ENCODE assay signal across 26 cellular contexts in genomic region chr1:53660666-53661065, GRCh38.
DNase-seq lines count a peak whose midpoint lies in the region; ATAC-seq, FAIRE-seq and TF ChIP-seq lines count a peak whose summit lies in the region.
"Had no signal": no experiment of that assay in that cellular context is flagged by ENCODE, and none has a peak within 500 bp of the region (broad histone marks: within the 10 kb centered on the region; RNA-seq: fewer than 3 reads in every experiment).

No MANE protein-coding gene starts in this region.

- CTCF ChIA-PET in HEK293 (lab: Yijun Ruan, JAX), result interaction anchor here (1.5 kb wide), 1 partner anchor 175 kb away, joined by 4 read pairs; no protein-coding TSS in a partner anchor
- CTCF ChIA-PET in H1 (lab: Charles Lee; ENCODE audit: partially characterized antibody), result interaction anchor here (0.8 to 2.1 kb wide), 5 partner anchors 15 to 175 kb away, joined by 3 to 11 read pairs (median 3); no protein-coding TSS in a partner anchor
- CTCF ChIA-PET in SK-N-SH (lab: Yijun Ruan, JAX), result interaction anchor here (0.6 to 1.3 kb wide), 3 partner anchors 13 to 227 kb away, joined by 3 to 7 read pairs (median 3); no protein-coding TSS in a partner anchor

- H3K79me1 ChIP-seq in H1 (ENCODE audit: low read depth, low read length) (no peaks in the 10 kb centered on the region; the same call in 1 of the 2 replicates), neuronal stem cell (ENCODE audit: low read depth, low read length) (no peaks in the 10 kb centered on the region)

- H2BK20ac ChIP-seq in H1 (ENCODE audit: low read length), result no peak overlapping the region

- no peak overlapping the region for H3K27ac ChIP-seq in right cardiac atrium (ENCODE audit: low read length)
- no peak overlapping the region for H3K27ac ChIP-seq in HEK293 (ENCODE audit: extremely low read depth, low read depth, low read length)
- no peak overlapping the region for H3K27ac ChIP-seq in H1 (ENCODE audit: low read depth, low read length)
- no peak overlapping the region for H3K27ac ChIP-seq in neuronal stem cell (replicated peaks; ENCODE audit: low read length)
- no peak overlapping the region for H3K27ac ChIP-seq in SK-N-SH (ENCODE audit: low read depth in 2 of 2, low read length in 1 of 2)
- H3K27ac ChIP-seq: A549; BLaER1 treated with 17β-estradiol and CSF1 and Interleukin-3, amounts not matched to agents 10 nM and 100 nM had no signal

- TF ChIP-seq RAD21 in H1 (IDR thresholded peaks at IDR 0.05 in 1 of 2, conservative IDR thresholded peaks at IDR 0.05 in 1 of 2; ENCODE audit: low read depth in 2 of 2, low read length in 2 of 2) (no peak), SK-N-SH (IDR thresholded peaks at IDR 0.05; ENCODE audit: low read length) (no peak)

- H3K23ac ChIP-seq in H1 (ENCODE audit: insufficient read length) (no peak overlapping the region), neuronal stem cell (ENCODE audit: low read depth, low read length, poor library complexity) (peak overlapping the region; percentile 39)

- ATAC-seq in right cardiac atrium, result no peak
- ATAC-seq: A549, GM23338 had no signal

- H3K18ac ChIP-seq in H1 (ENCODE audit: extremely low read depth, low read length), result no peak overlapping the region
- H3K18ac ChIP-seq in neuronal stem cell (ENCODE audit: low read length), result no peak overlapping the region

- intact Hi-C loops in cardiac septum (cut with DNase I) (no loop called here), right cardiac atrium (cut with DNase I) (no loop called here)

- POLR2A ChIA-PET in HEK293 (lab: Yijun Ruan, JAX), result no interaction called here
- POLR2A ChIA-PET in H1 (lab: Charles Lee; ENCODE audit: partially characterized antibody), result no interaction called here
- POLR2A ChIA-PET in SK-N-SH (lab: Yijun Ruan, JAX), result no interaction called here

- H4K91ac ChIP-seq in H1 (replicated peaks; ENCODE audit: insufficient read length, low read length) (no peak overlapping the region), neuronal stem cell (ENCODE audit: low read depth, low read length, poor library complexity) (no peak overlapping the region)

- no peak for TF ChIP-seq POLR2A in H1 (IDR thresholded peaks at IDR 0.05; ENCODE audit: control extremely low read depth in 1 of 2, low read depth in 2 of 2, low read length in 2 of 2)

- H4K8ac ChIP-seq in H1 (ENCODE audit: extremely low read depth, insufficient read depth, low read length) (0 out of 2 replicates have a peak overlapping the region, but pooled peaks have one; percentile 7), neuronal stem cell (ENCODE audit: low read depth, low read length) (no peak overlapping the region)

- H2BK12ac ChIP-seq in H1 (ENCODE audit: low read depth, low read length) (no peak overlapping the region), neuronal stem cell (ENCODE audit: low read length) (no peak overlapping the region)

- 72% methylated on average over 3 of the region's 3 CpGs for WGBS in right cardiac atrium
- WGBS in H1 (ENCODE audit: extremely low coverage in 1 of 2, insufficient coverage in 1 of 2, insufficient read length in 1 of 2, insufficient replicate concordance in 2 of 2, low coverage in 1 of 2, low lambda C conversion rate in 2 of 2, missing lambda C conversion rate in 1 of 2), 2 experiments, result 92% methylated on average over 2 of the region's 3 CpGs; no CpG with 5 or more reads in 1 of the 2 experiments
- no CpG with 5 or more reads among the region's 3 CpGs for WGBS in neuronal stem cell (ENCODE audit: extremely low coverage in 2 of 2, insufficient read length in 2 of 2, insufficient replicate concordance in 1 of 2), 2 donors
- 83% methylated on average over 1 of the region's 3 CpGs for WGBS in SK-N-SH (ENCODE audit: low lambda C conversion rate)

- H3K4me2 ChIP-seq in H1 (ENCODE audit: insufficient read depth in 1 of 2, low read depth in 2 of 2, low read length in 2 of 2), result no peak overlapping the region
- H3K4me2 ChIP-seq in neuronal stem cell (ENCODE audit: insufficient read depth, low read length, poor library complexity, severe bottlenecking), result no peak overlapping the region
- no peak overlapping the region for H3K4me2 ChIP-seq in SK-N-SH
- H3K4me2 ChIP-seq: A549; BLaER1 treated with 17β-estradiol and CSF1 and Interleukin-3, amounts not matched to agents 10 nM and 100 nM; GM23338 had no signal

- H3K27me3 ChIP-seq in right cardiac atrium (ENCODE audit: control insufficient read depth, insufficient read depth) (no peaks in the 10 kb centered on the region), H1 (replicated peaks in 1 of 4; ENCODE audit: control insufficient read depth in 3 of 4, extremely low read depth in 1 of 4, insufficient read depth in 3 of 4, low read length in 3 of 4) (no peaks in the 10 kb centered on the region), neuronal stem cell (ENCODE audit: control insufficient read depth in 3 of 3, insufficient read depth in 3 of 3, low read depth in 1 of 3, low read length in 3 of 3) (peaks cover 0 to 7% (median 0%) of the 10 kb centered on the region in 3 experiments), SK-N-SH (ENCODE audit: insufficient read depth) (no peaks in the 10 kb centered on the region)
- H3K27me3 ChIP-seq: BE2C; BLaER1 treated with 17β-estradiol and CSF1 and Interleukin-3, amounts not matched to agents 10 nM and 100 nM had no signal

- H3K56ac ChIP-seq in H1 (replicated peaks; ENCODE audit: insufficient read length, low read depth, low read length), result no peak overlapping the region

- H3K79me2 ChIP-seq in H1 (ENCODE audit: control insufficient read depth in 1 of 2, insufficient read depth in 2 of 2, low read length in 2 of 2) (no peaks in the 10 kb centered on the region), SK-N-SH (ENCODE audit: insufficient read depth) (no peaks in the 10 kb centered on the region)

- H3K4me3 ChIP-seq in right cardiac atrium (ENCODE audit: low read length) (no peak overlapping the region), HEK293 (ENCODE audit: low read depth, low read length) (no peak overlapping the region), H1 (ENCODE audit: extremely low read depth in 1 of 4, insufficient read depth in 2 of 4, low read depth in 3 of 4, low read length in 4 of 4) (no peak overlapping the region), neuronal stem cell (ENCODE audit: low read length in 2 of 2) (no peak overlapping the region), SK-N-SH (ENCODE audit: low read depth in 2 of 2, low read length in 1 of 2) (no peak overlapping the region)
- H3K4me3 ChIP-seq: A549; BLaER1 treated with 17β-estradiol and CSF1 and Interleukin-3, amounts not matched to agents 10 nM and 100 nM; GM23338 had no signal

- H4K20me1 ChIP-seq in H1 (replicated peaks in 1 of 2; ENCODE audit: control insufficient read depth in 1 of 2, insufficient read depth in 2 of 2, low read length in 2 of 2), result no peaks in the 10 kb centered on the region
- no peaks in the 10 kb centered on the region; the same call in 1 of the 2 replicates for H4K20me1 ChIP-seq in SK-N-SH (ENCODE audit: insufficient read depth)
- H4K20me1 ChIP-seq: BLaER1 treated with 17β-estradiol and CSF1 and Interleukin-3, amounts not matched to agents 10 nM and 100 nM had no signal

- H2BK5ac ChIP-seq in H1 (ENCODE audit: low read depth, low read length) (no peak overlapping the region), neuronal stem cell (ENCODE audit: low read length) (no peak overlapping the region)

- H2AFZ ChIP-seq in H1 (ENCODE audit: low read length) (no peak overlapping the region), neuronal stem cell (ENCODE audit: low read length) (no peak overlapping the region), SK-N-SH (ENCODE audit: low read depth) (no peak overlapping the region)
- H2AFZ ChIP-seq: GM23338 had no signal

- H2AK5ac ChIP-seq in H1 (ENCODE audit: low read depth, low read length) (no peak overlapping the region), neuronal stem cell (ENCODE audit: low read depth, low read length) (peak overlapping the region; percentile 18)

- FAIRE-seq in H1 (lab: Jason Lieb, UNC), result no peak
- FAIRE-seq: A549, D721Med, GM12891, GM18507 had no signal

- H3K9me2 ChIP-seq in SK-N-SH, result no peaks in the 10 kb centered on the region

- TF ChIP-seq EP300 in H1 (IDR thresholded peaks at IDR 0.05; ENCODE audit: borderline replicate concordance in 1 of 2, low read depth in 2 of 2, low read length in 2 of 2), result no peak
- no peak for TF ChIP-seq EP300 in SK-N-SH (IDR thresholded peaks at IDR 0.05; ENCODE audit: borderline replicate concordance in 1 of 2, low read depth in 1 of 2, low read length in 1 of 2)

- H3K36me3 ChIP-seq in HEK293 (ENCODE audit: control insufficient read depth in 2 of 2, insufficient read depth in 1 of 2, low read length in 2 of 2) (no peaks in the 10 kb centered on the region), H1 (ENCODE audit: control insufficient read depth in 2 of 4, insufficient read depth in 4 of 4, low read length in 3 of 4) (no peaks in the 10 kb centered on the region), neuronal stem cell (replicated peaks in 1 of 2; ENCODE audit: control insufficient read depth in 2 of 2, insufficient read depth in 2 of 2, low read length in 2 of 2) (no peaks in the 10 kb centered on the region), SK-N-SH (replicated peaks in 1 of 2; ENCODE audit: control insufficient read depth in 1 of 2, insufficient read depth in 2 of 2, low read length in 1 of 2) (no peaks in the 10 kb centered on the region)
- H3K36me3 ChIP-seq: BE2C; BLaER1 treated with 17β-estradiol and CSF1 and Interleukin-3, amounts not matched to agents 10 nM and 100 nM had no signal

- peak; percentile 62 for DNase-seq in cardiac septum (ENCODE audit: low spot score)
- DNase-seq in right cardiac atrium, result no peak
- DNase-seq in H1 (ENCODE audit: low read depth in 1 of 2, low spot score in 2 of 2), result no peak
- DNase-seq in neuronal stem cell (ENCODE audit: low spot score), result no peak
- DNase-seq in midbrain (lab: John Stamatoyannopoulos, UW), result no peak
- no peak for DNase-seq in SK-N-SH
- DNase-seq in NCI-H345 (lab: John Stamatoyannopoulos, UW), result no peak
- DNase-seq: 8988T; ACHN; AML-193; BE2C; CD4-positive, alpha-beta T cell; CD8-positive, alpha-beta memory T cell; DMS 273 treated with DMSO at 0.1 percent for 48 hours; DMS79; EL; GDM1; H7; HCEC 1CT had no signal

- 0 out of 2 replicates have a peak overlapping the region, but pooled peaks have one; percentile 47 for H2BK15ac ChIP-seq in H1 (ENCODE audit: low read length)
- H2BK15ac ChIP-seq in neuronal stem cell (ENCODE audit: low read length), result peak overlapping the region; percentile 24

- H4K5ac ChIP-seq in H1 (ENCODE audit: insufficient read length, low read depth, low read length), result no peak overlapping the region

- H2BK120ac ChIP-seq in H1 (replicated peaks; ENCODE audit: low read depth, low read length), result no peak overlapping the region
- no peak overlapping the region for H2BK120ac ChIP-seq in neuronal stem cell (ENCODE audit: low read depth, low read length)

- H3K14ac ChIP-seq in H1 (ENCODE audit: insufficient read length) (no peak overlapping the region), neuronal stem cell (ENCODE audit: low read length) (peak overlapping the region; percentile 50)

- no peaks in the 10 kb centered on the region for H3K4me1 ChIP-seq in right cardiac atrium (ENCODE audit: control insufficient read depth, insufficient read depth, low read length)
- H3K4me1 ChIP-seq in HEK293 (ENCODE audit: control insufficient read depth, insufficient read depth, low read length), result no peaks in the 10 kb centered on the region
- no peaks in the 10 kb centered on the region; a peak in 1 of 7 replicates for H3K4me1 ChIP-seq in H1 (replicated peaks in 1 of 4; ENCODE audit: control insufficient read depth in 3 of 4, insufficient read depth in 4 of 4, low read length in 3 of 4)
- H3K4me1 ChIP-seq in neuronal stem cell (ENCODE audit: control insufficient read depth in 2 of 2, insufficient read depth in 1 of 2, low read depth in 1 of 2, low read length in 2 of 2), result peaks cover 0 to 2% of the 10 kb centered on the region in 2 donors
- H3K4me1 ChIP-seq in SK-N-SH (ENCODE audit: control insufficient read depth in 1 of 2, insufficient read depth in 2 of 2, low read depth in 1 of 2, low read length in 1 of 2), result peaks cover 0 to 14% of the 10 kb centered on the region in 2 experiments; a peak in 2 of 4 replicates
- H3K4me1 ChIP-seq: A549, BE2C had no signal

- H3F3A ChIP-seq in SK-N-SH (replicated peaks; ENCODE audit: insufficient read depth), result no peaks in the 10 kb centered on the region

- no peaks in the 10 kb centered on the region for H3K9me3 ChIP-seq in right cardiac atrium (ENCODE audit: control insufficient read depth, low read length)
- H3K9me3 ChIP-seq in HEK293 (ENCODE audit: control insufficient read depth, insufficient read depth, low read depth, low read length), result no peaks in the 10 kb centered on the region
- no peaks in the 10 kb centered on the region for H3K9me3 ChIP-seq in H1 (ENCODE audit: insufficient read depth in 2 of 2, low read depth in 1 of 2, low read length in 1 of 2)
- H3K9me3 ChIP-seq in neuronal stem cell (replicated peaks in 1 of 2; ENCODE audit: control insufficient read depth in 2 of 2, insufficient read depth in 1 of 2, low read depth in 1 of 2, low read length in 2 of 2), result no peaks in the 10 kb centered on the region
- no peaks in the 10 kb centered on the region for H3K9me3 ChIP-seq in SK-N-SH
- H3K9me3 ChIP-seq: A549; BE2C; BLaER1 treated with 17β-estradiol and CSF1 and Interleukin-3, amounts not matched to agents 10 nM and 100 nM had no signal

- no peaks in the 10 kb centered on the region for H3K23me2 ChIP-seq in H1 (ENCODE audit: low read depth, low read length)

- TF ChIP-seq CTCF in HEK293 (tag by site-specific recombination; IDR thresholded peaks at IDR 0.05), result no peak
- TF ChIP-seq CTCF in H1 (IDR thresholded peaks at IDR 0.05; ENCODE audit: control extremely low read depth in 1 of 3, insufficient read depth in 1 of 3, low read depth in 1 of 3, low read length in 3 of 3), result no peak
- no peak for TF ChIP-seq CTCF in SK-N-SH (IDR thresholded peaks at IDR 0.05)

- H3K9ac ChIP-seq in H1 (replicated peaks in 1 of 4; ENCODE audit: extremely low read depth in 1 of 4, low read depth in 3 of 4, low read length in 3 of 4) (no peak overlapping the region), neuronal stem cell (ENCODE audit: low read depth, low read length, poor library complexity) (no peak overlapping the region), SK-N-SH (no peak overlapping the region)
- H3K9ac ChIP-seq: BLaER1 treated with 17β-estradiol and CSF1 and Interleukin-3, amounts not matched to agents 10 nM and 100 nM had no signal

- H3K4ac ChIP-seq in H1 (replicated peaks; ENCODE audit: insufficient read length, low read depth, low read length) (no peak overlapping the region), neuronal stem cell (ENCODE audit: low read length) (no peak overlapping the region)
